Comparison of ENCODE assay signal across 10 cellular contexts in genomic region chr17:66655861-66656260, GRCh38.
A peak's percentile ranks its signal among the peaks of the same experiment; 100 is the strongest.
DNase-seq lines count a peak whose midpoint lies in the region; ATAC-seq lines count a peak whose summit lies in the region.
"Had no signal": no experiment of that assay in that cellular context is flagged by ENCODE, and none has a peak within 500 bp of the region (broad histone marks: within the 10 kb centered on the region; RNA-seq: fewer than 3 reads in every experiment).

No MANE protein-coding gene starts in this region.

- peak; percentile 76 for DNase-seq in activated naive CD4-positive, alpha-beta T cell treated with Interleukin-2 at 50 U/mL for 16 hours
- no peak for DNase-seq in activated naive CD4-positive, alpha-beta T cell treated with anti-CD3 and anti-CD28 coated beads, Interleukin-2, amount 10 ng/mL, durations not matched to agents 7 days and 5 days
- peak; percentile 48 for DNase-seq in activated T-helper 9 cell treated with anti-CD3 and anti-CD28 coated beads, Interleukin-2, amount 50 U/mL, for 16 hours (ENCODE audit: low read depth)
- DNase-seq in kidney tubule cell (ENCODE audit: low spot score), result peak; percentile 33
- no peak for DNase-seq in ACHN
- no peak for DNase-seq in NCI-H128 (lab: John Stamatoyannopoulos, UW; ENCODE audit: unreplicated experiment)
- DNase-seq: naive B cell, NCI-H2081 treated with DMSO at 0.1 percent for 48 hours had no signal

- peaks cover 74% of the 10 kb centered on the region for H3K36me3 Mint-ChIP-seq in activated naive CD4-positive, alpha-beta T cell treated with anti-CD3 and anti-CD28 coated beads, Interleukin-2, amount 10 ng/mL, durations not matched to agents 7 days and 5 days
- H3K36me3 Mint-ChIP-seq in stimulated activated naive CD8-positive, alpha-beta T cell treated with anti-CD3 and anti-CD28 coated beads, Interleukin-15, Interleukin-2, amounts not matched to agents 100 ng/mL and 50 ng/mL, for 24 hours (ENCODE audit: low read depth), result peaks cover 82% of the 10 kb centered on the region
- H3K36me3 Mint-ChIP-seq: naive B cell had no signal

- H3K4me1 Mint-ChIP-seq in activated naive CD4-positive, alpha-beta T cell treated with anti-CD3 and anti-CD28 coated beads, Interleukin-2, amount 10 ng/mL, durations not matched to agents 7 days and 5 days, result peaks cover 14% of the 10 kb centered on the region
- peaks cover 61% of the 10 kb centered on the region for H3K4me1 Mint-ChIP-seq in stimulated activated naive CD8-positive, alpha-beta T cell treated with anti-CD3 and anti-CD28 coated beads, Interleukin-15, Interleukin-2, amounts not matched to agents 100 ng/mL and 50 ng/mL, for 24 hours (ENCODE audit: low read depth)
- H3K4me1 Mint-ChIP-seq: naive B cell had no signal

- in situ Hi-C loops in ACHN (cut with HindIII; ENCODE audit: low pct_ligation_motif_present, low pct_unique_long_range_greater_than_20kb, low sequenced_read_pairs), result no loop called here

- no peak overlapping the region for H3K27ac Mint-ChIP-seq in activated naive CD4-positive, alpha-beta T cell treated with anti-CD3 and anti-CD28 coated beads, Interleukin-2, amount 10 ng/mL, durations not matched to agents 7 days and 5 days
- peak overlapping the region; percentile 42 for H3K27ac Mint-ChIP-seq in stimulated activated naive CD8-positive, alpha-beta T cell treated with anti-CD3 and anti-CD28 coated beads, Interleukin-15, Interleukin-2, amounts not matched to agents 100 ng/mL and 50 ng/mL, for 24 hours
- H3K27ac Mint-ChIP-seq: naive B cell had no signal

- no peak for ATAC-seq in HG03280 (IDR thresholded peaks at IDR 0.05; ENCODE audit: unreplicated experiment)

- no peak overlapping the region for H3K4me3 Mint-ChIP-seq in activated naive CD4-positive, alpha-beta T cell treated with anti-CD3 and anti-CD28 coated beads, Interleukin-2, amount 10 ng/mL, durations not matched to agents 7 days and 5 days
- H3K4me3 Mint-ChIP-seq in stimulated activated naive CD8-positive, alpha-beta T cell treated with anti-CD3 and anti-CD28 coated beads, Interleukin-15, Interleukin-2, amounts not matched to agents 100 ng/mL and 50 ng/mL, for 24 hours, result peak overlapping the region; percentile 7
- H3K4me3 Mint-ChIP-seq: naive B cell had no signal

- H3K9me3 Mint-ChIP-seq in activated naive CD4-positive, alpha-beta T cell treated with anti-CD3 and anti-CD28 coated beads, Interleukin-2, amount 10 ng/mL, durations not matched to agents 7 days and 5 days, result peaks cover 6% of the 10 kb centered on the region
- peaks cover 12% of the 10 kb centered on the region for H3K9me3 Mint-ChIP-seq in stimulated activated naive CD8-positive, alpha-beta T cell treated with anti-CD3 and anti-CD28 coated beads, Interleukin-15, Interleukin-2, amounts not matched to agents 100 ng/mL and 50 ng/mL, for 24 hours

- CTCF ChIA-PET in activated naive CD4-positive, alpha-beta T cell treated with anti-CD3 and anti-CD28 coated beads, Interleukin-2, amount 10 ng/mL, durations not matched to agents 7 days and 5 days (lab: Charles Lee), result no interaction called here

- no peaks in the 10 kb centered on the region for H3K27me3 Mint-ChIP-seq in activated naive CD4-positive, alpha-beta T cell treated with anti-CD3 and anti-CD28 coated beads, Interleukin-2, amount 10 ng/mL, durations not matched to agents 7 days and 5 days
- H3K27me3 Mint-ChIP-seq in stimulated activated naive CD8-positive, alpha-beta T cell treated with anti-CD3 and anti-CD28 coated beads, Interleukin-15, Interleukin-2, amounts not matched to agents 100 ng/mL and 50 ng/mL, for 24 hours, result no peaks in the 10 kb centered on the region

Comparison
In these comparisons a context has a peak if more than half of its experiments do, and no peak if none do; other contexts are left out.
1. DNase-seq: peak in activated naive CD4-positive, alpha-beta T cell treated with Interleukin-2 at 50 U/mL for 16 hours (single experiment), activated T-helper 9 cell treated with anti-CD3 and anti-CD28 coated beads, Interleukin-2, amount 50 U/mL, for 16 hours (single experiment) and kidney tubule cell (single experiment); none in activated naive CD4-positive, alpha-beta T cell treated with anti-CD3 and anti-CD28 coated beads, Interleukin-2, amount 10 ng/mL, durations not matched to agents 7 days and 5 days (single experiment), ACHN (single experiment) and NCI-H128 (single experiment).